ENCODE assay signal across 1 cellular context in the genomic region with DNA sequence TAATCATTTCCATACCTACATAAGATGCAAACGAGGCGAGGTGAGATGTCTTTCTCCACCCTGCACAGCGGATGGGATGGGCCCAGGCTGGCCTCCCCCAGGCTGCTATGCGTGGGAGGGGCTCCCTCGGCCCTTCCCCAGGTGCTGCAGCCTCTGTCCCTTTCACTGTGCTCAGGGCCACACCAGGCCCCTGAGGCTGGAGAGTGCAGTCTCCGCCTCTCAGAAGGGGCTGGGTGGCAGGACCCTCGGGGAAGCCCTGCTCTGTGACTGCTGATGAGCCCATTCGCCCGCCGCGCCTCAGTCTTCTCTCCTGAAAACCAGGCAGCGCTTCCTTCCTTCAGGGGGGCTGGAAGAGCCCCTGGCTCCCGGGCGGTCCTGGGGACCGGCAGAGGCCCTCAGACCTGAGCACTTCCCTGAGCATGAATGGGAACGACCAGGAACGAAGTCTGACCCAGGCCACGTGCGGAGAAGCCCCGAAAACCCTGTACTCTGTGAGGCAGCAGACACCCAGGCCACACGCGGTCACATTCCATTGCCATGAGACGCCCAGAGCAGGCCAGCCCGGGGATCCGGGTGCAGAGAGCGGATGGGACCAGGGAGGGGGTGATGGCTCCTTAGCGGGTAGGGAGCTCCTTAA.
A peak's percentile ranks its signal among the peaks of the same experiment; 100 is the strongest.
TF ChIP-seq lines count a peak whose summit lies in the region.

No MANE protein-coding gene starts in this region.

TF ChIP-seq in HepG2, 621 proteins besides CTCF, POLR2A, EP300 and RAD21 (continued from another document):
- TF ChIP-seq KAT7 (CRISPR knock-in tag; IDR thresholded peaks at IDR 0.05; ENCODE audit: borderline replicate concordance) (no peak), FIP1L1 (IDR thresholded peaks at IDR 0.05; ENCODE audit: borderline replicate concordance, insufficient read depth, low read depth, low read length) (no peak), ZNF549 (CRISPR knock-in tag; IDR thresholded peaks at IDR 0.05) (no peak), HOXD1 (CRISPR knock-in tag; IDR thresholded peaks at IDR 0.05) (0 out of 2 replicates have a peak, but pooled peaks have one; percentile 64), HOXA3 (CRISPR knock-in tag; IDR thresholded peaks at IDR 0.05) (no peak), ZNF558 (CRISPR knock-in tag; IDR thresholded peaks at IDR 0.05; ENCODE audit: borderline replicate concordance) (peak; percentile 65; the same call in 1 of the 2 replicates), RBM22 (optimal IDR thresholded peaks at IDR 0.05; ENCODE audit: low read length) (no peak), ZNF607 (CRISPR knock-in tag; IDR thresholded peaks at IDR 0.05; ENCODE audit: borderline replicate concordance) (peak; percentile 74; the same call in 1 of the 2 replicates)
- TF ChIP-seq, protein P1, sequence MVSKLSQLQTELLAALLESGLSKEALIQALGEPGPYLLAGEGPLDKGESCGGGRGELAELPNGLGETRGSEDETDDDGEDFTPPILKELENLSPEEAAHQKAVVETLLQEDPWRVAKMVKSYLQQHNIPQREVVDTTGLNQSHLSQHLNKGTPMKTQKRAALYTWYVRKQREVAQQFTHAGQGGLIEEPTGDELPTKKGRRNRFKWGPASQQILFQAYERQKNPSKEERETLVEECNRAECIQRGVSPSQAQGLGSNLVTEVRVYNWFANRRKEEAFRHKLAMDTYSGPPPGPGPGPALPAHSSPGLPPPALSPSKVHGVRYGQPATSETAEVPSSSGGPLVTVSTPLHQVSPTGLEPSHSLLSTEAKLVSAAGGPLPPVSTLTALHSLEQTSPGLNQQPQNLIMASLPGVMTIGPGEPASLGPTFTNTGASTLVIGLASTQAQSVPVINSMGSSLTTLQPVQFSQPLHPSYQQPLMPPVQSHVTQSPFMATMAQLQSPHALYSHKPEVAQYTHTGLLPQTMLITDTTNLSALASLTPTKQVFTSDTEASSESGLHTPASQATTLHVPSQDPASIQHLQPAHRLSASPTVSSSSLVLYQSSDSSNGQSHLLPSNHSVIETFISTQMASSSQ (IDR thresholded peaks at IDR 0.05; ENCODE audit: low read depth), result no peak
- TF ChIP-seq, protein P1 (CRISPR knock-in tag; IDR thresholded peaks at IDR 0.05; ENCODE audit: borderline replicate concordance), result no peak
- TF ChIP-seq, protein P2, sequence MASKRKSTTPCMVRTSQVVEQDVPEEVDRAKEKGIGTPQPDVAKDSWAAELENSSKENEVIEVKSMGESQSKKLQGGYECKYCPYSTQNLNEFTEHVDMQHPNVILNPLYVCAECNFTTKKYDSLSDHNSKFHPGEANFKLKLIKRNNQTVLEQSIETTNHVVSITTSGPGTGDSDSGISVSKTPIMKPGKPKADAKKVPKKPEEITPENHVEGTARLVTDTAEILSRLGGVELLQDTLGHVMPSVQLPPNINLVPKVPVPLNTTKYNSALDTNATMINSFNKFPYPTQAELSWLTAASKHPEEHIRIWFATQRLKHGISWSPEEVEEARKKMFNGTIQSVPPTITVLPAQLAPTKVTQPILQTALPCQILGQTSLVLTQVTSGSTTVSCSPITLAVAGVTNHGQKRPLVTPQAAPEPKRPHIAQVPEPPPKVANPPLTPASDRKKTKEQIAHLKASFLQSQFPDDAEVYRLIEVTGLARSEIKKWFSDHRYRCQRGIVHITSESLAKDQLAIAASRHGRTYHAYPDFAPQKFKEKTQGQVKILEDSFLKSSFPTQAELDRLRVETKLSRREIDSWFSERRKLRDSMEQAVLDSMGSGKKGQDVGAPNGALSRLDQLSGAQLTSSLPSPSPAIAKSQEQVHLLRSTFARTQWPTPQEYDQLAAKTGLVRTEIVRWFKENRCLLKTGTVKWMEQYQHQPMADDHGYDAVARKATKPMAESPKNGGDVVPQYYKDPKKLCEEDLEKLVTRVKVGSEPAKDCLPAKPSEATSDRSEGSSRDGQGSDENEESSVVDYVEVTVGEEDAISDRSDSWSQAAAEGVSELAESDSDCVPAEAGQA (IDR thresholded peaks at IDR 0.05; ENCODE audit: low read depth), result no peak
- TF ChIP-seq, protein P2 (CRISPR knock-in tag; IDR thresholded peaks at IDR 0.05; ENCODE audit: borderline replicate concordance), result 0 out of 2 replicates have a peak, but pooled peaks have one; percentile 46
- TF ChIP-seq, protein P3, sequence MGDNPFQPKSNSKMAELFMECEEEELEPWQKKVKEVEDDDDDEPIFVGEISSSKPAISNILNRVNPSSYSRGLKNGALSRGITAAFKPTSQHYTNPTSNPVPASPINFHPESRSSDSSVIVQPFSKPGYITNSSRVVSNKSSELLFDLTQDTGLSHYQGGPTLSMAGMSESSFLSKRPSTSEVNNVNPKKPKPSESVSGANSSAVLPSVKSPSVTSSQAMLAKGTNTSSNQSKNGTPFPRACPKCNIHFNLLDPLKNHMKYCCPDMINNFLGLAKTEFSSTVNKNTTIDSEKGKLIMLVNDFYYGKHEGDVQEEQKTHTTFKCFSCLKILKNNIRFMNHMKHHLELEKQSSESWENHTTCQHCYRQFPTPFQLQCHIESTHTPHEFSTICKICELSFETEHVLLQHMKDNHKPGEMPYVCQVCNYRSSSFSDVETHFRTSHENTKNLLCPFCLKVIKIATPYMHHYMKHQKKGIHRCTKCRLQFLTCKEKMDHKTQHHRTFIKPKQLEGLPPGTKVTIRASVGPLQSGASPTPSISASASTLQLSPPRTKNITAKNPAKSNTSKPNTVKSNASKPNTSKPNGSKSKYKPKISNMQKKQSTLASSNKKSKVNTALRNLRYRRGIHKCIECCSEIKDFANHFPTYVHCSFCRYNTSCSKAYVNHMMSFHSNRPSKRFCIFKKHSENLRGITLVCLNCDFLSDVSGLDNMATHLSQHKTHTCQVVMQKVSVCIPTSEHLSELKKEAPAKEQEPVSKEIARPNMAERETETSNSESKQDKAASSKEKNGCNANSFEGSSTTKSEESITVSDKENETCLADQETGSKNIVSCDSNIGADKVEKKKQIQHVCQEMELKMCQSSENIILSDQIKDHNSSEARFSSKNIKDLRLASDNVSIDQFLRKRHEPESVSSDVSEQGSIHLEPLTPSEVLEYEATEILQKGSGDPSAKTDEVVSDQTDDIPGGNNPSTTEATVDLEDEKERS (CRISPR knock-in tag; IDR thresholded peaks at IDR 0.05), result no peak
- TF ChIP-seq, protein P4, sequence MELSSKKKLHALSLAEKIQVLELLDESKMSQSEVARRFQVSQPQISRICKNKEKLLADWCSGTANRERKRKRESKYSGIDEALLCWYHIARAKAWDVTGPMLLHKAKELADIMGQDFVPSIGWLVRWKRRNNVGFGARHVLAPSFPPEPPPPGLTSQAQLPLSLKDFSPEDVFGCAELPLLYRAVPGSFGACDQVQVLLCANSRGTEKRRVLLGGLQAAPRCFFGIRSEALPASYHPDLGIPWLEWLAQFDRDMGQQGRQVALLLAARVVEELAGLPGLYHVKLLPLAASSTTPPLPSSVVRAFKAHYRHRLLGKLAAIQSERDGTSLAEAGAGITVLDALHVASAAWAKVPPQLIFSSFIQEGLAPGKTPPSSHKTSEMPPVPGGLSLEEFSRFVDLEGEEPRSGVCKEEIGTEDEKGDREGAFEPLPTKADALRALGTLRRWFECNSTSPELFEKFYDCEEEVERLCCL (CRISPR knock-in tag; IDR thresholded peaks at IDR 0.05; ENCODE audit: borderline replicate concordance), result no peak
- TF ChIP-seq, protein P5, sequence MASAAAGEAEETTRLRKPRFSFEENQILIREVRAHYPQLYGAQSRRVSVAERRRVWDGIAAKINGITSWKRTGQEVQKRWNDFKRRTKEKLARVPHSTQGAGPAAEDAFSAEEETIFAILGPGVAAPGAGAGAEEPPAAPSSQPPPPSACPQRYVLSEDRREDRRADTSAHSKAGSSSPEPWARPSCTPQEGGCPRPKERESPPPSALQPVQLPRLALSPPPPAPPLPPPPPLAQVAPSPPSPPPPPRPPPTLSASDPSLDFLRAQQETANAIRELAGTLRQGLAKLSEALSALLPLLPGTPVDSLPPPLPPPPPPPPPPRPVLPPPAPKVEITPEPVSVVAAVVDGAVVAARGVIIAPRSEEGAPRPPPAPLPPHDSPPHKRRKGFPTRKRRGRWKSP (CRISPR knock-in tag; IDR thresholded peaks at IDR 0.05), result peak; percentile 74
TF ChIP-seq in HepG2: peak in this region for 168.
